In genomic region chr11:93712678-93713077, GRCh38 we compare ENCODE assay signal across 1 cellular context.
TF ChIP-seq lines count a peak whose summit lies in the region.

No MANE protein-coding gene starts in this region.

TF ChIP-seq in WTC11, 78 proteins besides CTCF, POLR2A, EP300 and RAD21 (continued from another document):
- TF ChIP-seq, protein P1, sequence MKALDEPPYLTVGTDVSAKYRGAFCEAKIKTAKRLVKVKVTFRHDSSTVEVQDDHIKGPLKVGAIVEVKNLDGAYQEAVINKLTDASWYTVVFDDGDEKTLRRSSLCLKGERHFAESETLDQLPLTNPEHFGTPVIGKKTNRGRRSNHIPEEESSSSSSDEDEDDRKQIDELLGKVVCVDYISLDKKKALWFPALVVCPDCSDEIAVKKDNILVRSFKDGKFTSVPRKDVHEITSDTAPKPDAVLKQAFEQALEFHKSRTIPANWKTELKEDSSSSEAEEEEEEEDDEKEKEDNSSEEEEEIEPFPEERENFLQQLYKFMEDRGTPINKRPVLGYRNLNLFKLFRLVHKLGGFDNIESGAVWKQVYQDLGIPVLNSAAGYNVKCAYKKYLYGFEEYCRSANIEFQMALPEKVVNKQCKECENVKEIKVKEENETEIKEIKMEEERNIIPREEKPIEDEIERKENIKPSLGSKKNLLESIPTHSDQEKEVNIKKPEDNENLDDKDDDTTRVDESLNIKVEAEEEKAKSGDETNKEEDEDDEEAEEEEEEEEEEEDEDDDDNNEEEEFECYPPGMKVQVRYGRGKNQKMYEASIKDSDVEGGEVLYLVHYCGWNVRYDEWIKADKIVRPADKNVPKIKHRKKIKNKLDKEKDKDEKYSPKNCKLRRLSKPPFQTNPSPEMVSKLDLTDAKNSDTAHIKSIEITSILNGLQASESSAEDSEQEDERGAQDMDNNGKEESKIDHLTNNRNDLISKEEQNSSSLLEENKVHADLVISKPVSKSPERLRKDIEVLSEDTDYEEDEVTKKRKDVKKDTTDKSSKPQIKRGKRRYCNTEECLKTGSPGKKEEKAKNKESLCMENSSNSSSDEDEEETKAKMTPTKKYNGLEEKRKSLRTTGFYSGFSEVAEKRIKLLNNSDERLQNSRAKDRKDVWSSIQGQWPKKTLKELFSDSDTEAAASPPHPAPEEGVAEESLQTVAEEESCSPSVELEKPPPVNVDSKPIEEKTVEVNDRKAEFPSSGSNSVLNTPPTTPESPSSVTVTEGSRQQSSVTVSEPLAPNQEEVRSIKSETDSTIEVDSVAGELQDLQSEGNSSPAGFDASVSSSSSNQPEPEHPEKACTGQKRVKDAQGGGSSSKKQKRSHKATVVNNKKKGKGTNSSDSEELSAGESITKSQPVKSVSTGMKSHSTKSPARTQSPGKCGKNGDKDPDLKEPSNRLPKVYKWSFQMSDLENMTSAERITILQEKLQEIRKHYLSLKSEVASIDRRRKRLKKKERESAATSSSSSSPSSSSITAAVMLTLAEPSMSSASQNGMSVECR (CRISPR knock-in tag; IDR thresholded peaks at IDR 0.05; ENCODE audit: borderline replicate concordance), result no peak
- TF ChIP-seq ATF3 (CRISPR knock-in tag; conservative IDR thresholded peaks at IDR 0.05) (no peak), NFYB (CRISPR knock-in tag; conservative IDR thresholded peaks at IDR 0.05; ENCODE audit: low read depth) (no peak), GABPB1 (CRISPR knock-in tag; IDR thresholded peaks at IDR 0.05) (no peak), CDX4 (CRISPR knock-in tag; IDR thresholded peaks at IDR 0.05; ENCODE audit: borderline replicate concordance) (no peak), TEAD4 (CRISPR knock-in tag; IDR thresholded peaks at IDR 0.05) (no peak), ERG (CRISPR knock-in tag; IDR thresholded peaks at IDR 0.05) (no peak), SOX15 (CRISPR knock-in tag; IDR thresholded peaks at IDR 0.05) (no peak), NR3C1 (CRISPR knock-in tag; conservative IDR thresholded peaks at IDR 0.05; ENCODE audit: low read depth) (no peak), ZNF532 (CRISPR knock-in tag; IDR thresholded peaks at IDR 0.05; ENCODE audit: borderline replicate concordance) (no peak), EMX1 (CRISPR knock-in tag; IDR thresholded peaks at IDR 0.05) (no peak), ZNF396 (CRISPR knock-in tag; IDR thresholded peaks at IDR 0.05; ENCODE audit: borderline replicate concordance) (no peak)
- TF ChIP-seq, protein P2, sequence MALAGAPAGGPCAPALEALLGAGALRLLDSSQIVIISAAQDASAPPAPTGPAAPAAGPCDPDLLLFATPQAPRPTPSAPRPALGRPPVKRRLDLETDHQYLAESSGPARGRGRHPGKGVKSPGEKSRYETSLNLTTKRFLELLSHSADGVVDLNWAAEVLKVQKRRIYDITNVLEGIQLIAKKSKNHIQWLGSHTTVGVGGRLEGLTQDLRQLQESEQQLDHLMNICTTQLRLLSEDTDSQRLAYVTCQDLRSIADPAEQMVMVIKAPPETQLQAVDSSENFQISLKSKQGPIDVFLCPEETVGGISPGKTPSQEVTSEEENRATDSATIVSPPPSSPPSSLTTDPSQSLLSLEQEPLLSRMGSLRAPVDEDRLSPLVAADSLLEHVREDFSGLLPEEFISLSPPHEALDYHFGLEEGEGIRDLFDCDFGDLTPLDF (CRISPR knock-in tag; IDR thresholded peaks at IDR 0.05), result no peak
